13 cellular contexts compared by ENCODE assay signal in genomic region chr4:4284827-4285618, GRCh38. TPM values are rescaled to one million over a fixed set of nuclear protein-coding genes. Genes with fewer than 3 reads are reported as not detected.
A peak's percentile ranks its signal among the peaks of the same experiment; 100 is the strongest.
DNase-seq lines count a peak whose midpoint lies in the region; ATAC-seq, FAIRE-seq and TF ChIP-seq lines count a peak whose summit lies in the region.
"Had no signal": no experiment of that assay in that cellular context is flagged by ENCODE, and none has a peak within 500 bp of the region (broad histone marks: within the 10 kb centered on the region; RNA-seq: fewer than 3 reads in every experiment).

No MANE protein-coding gene starts in this region.

- TF ChIP-seq CTCF in fibroblast of mammary gland (conservative IDR thresholded peaks at IDR 0.05; ENCODE audit: control insufficient read depth, insufficient read depth, low read depth, low read length): no peak
- no peak for TF ChIP-seq CTCF in vagina (IDR thresholded peaks at IDR 0.05)
- TF ChIP-seq CTCF in OCI-LY7 (conservative IDR thresholded peaks at IDR 0.05; ENCODE audit: low read length): no peak

- H3K4me1 ChIP-seq in SJSA1 (replicated peaks) (peaks cover 21% of the 10 kb centered on the region), small intestine (ENCODE audit: control insufficient read depth in 2 of 2, insufficient read depth in 1 of 2, low read depth in 1 of 2, low read length in 1 of 2) (peaks cover 2 to 3% of the 10 kb centered on the region in 2 donors), vagina (peaks cover 16% of the 10 kb centered on the region), OCI-LY7 (ENCODE audit: insufficient read depth, low read length, poor library complexity, severe bottlenecking) (peaks cover 13% of the 10 kb centered on the region)

- WGBS in small intestine, 3 donors: 70 to 81% (median 75%) methylated on average over 11 of the region's 11 CpGs

- H3K27ac ChIP-seq in SJSA1 (peak overlapping the region; percentile 25; the same call in 1 of the 2 replicates), small intestine (ENCODE audit: low read depth in 1 of 2, low read length in 1 of 2) (no peak overlapping the region), vagina (no peak overlapping the region), OCI-LY7 (ENCODE audit: low read depth, low read length, poor library complexity, severe bottlenecking) (no peak overlapping the region)
- H3K27ac ChIP-seq: PC-9 had no signal

- BruUV-seq in OCI-LY7 (replicated peaks; lab: Mats Ljungman, UMichigan): no TSS peak

- H3K27me3 ChIP-seq in SJSA1 (replicated peaks) (no peaks in the 10 kb centered on the region), small intestine (ENCODE audit: control insufficient read depth in 2 of 2, insufficient read depth in 2 of 2, low read length in 2 of 2) (no peaks in the 10 kb centered on the region), vagina (no peaks in the 10 kb centered on the region)

- no peaks in the 10 kb centered on the region for H3K27me3 Mint-ChIP-seq in activated naive CD8-positive, alpha-beta T cell
- no peaks in the 10 kb centered on the region for H3K27me3 Mint-ChIP-seq in activated naive CD8-positive, alpha-beta T cell treated with anti-CD3 and anti-CD28 coated beads, Interleukin-2, amount 50 U/mL, for 24 hours
- H3K27me3 Mint-ChIP-seq: activated B cell treated with CpG ODN at 0.5 μM for 24 hours, IgD-negative memory B cell had no signal

- peak overlapping the region; percentile 25 for H3K27ac Mint-ChIP-seq in activated naive CD8-positive, alpha-beta T cell
- no peak overlapping the region for H3K27ac Mint-ChIP-seq in activated naive CD8-positive, alpha-beta T cell treated with anti-CD3 and anti-CD28 coated beads, Interleukin-2, amount 50 U/mL, for 24 hours
- H3K27ac Mint-ChIP-seq: activated B cell treated with CpG ODN at 0.5 μM for 24 hours, IgD-negative memory B cell had no signal

- POLR2A ChIA-PET in OCI-LY7 (lab: Charles Lee): interaction anchor here (0.9 to 1.0 kb wide), 2 partner anchors 102 to 113 kb away, joined by 3 read pairs; partner anchors contain the start of gene NSG1

- peaks cover 36% of the 10 kb centered on the region for H3K79me2 ChIP-seq in OCI-LY7 (ENCODE audit: insufficient read depth, low read depth, low read length)

- no peak for DNase-seq in activated naive CD8-positive, alpha-beta T cell treated with anti-CD3 and anti-CD28 coated beads, Interleukin-2, amount 50 U/mL, for 24 hours
- peak in 1 of 2 experiments; percentile 51 for DNase-seq in SJSA1 (ENCODE audit: low read depth in 1 of 2, low spot score in 2 of 2)
- DNase-seq in fibroblast of mammary gland (ENCODE audit: low read depth): peak; percentile 68
- peak; percentile 71 for DNase-seq in small intestine
- DNase-seq in vagina (ENCODE audit: extremely low spot score in 2 of 2): no peak
- no peak for DNase-seq in OCI-LY7 (ENCODE audit: low spot score)
- DNase-seq: activated B cell treated with CpG ODN at 0.5 μM for 24 hours, posterior cingulate gyrus had no signal

- no peaks in the 10 kb centered on the region; the same call in 1 of the 2 replicates for H3K9me3 ChIP-seq in SJSA1 (replicated peaks)
- no peaks in the 10 kb centered on the region for H3K9me3 ChIP-seq in small intestine (ENCODE audit: control insufficient read depth, low read depth)
- no peaks in the 10 kb centered on the region for H3K9me3 ChIP-seq in vagina
- H3K9me3 ChIP-seq in OCI-LY7 (ENCODE audit: low read length): no peaks in the 10 kb centered on the region

- no peak overlapping the region for H3K4me3 Mint-ChIP-seq in activated naive CD8-positive, alpha-beta T cell
- no peak overlapping the region for H3K4me3 Mint-ChIP-seq in activated naive CD8-positive, alpha-beta T cell treated with anti-CD3 and anti-CD28 coated beads, Interleukin-2, amount 50 U/mL, for 24 hours
- H3K4me3 Mint-ChIP-seq: activated B cell treated with CpG ODN at 0.5 μM for 24 hours had no signal

- no peak overlapping the region for H3K4me3 ChIP-seq in SJSA1
- H3K4me3 ChIP-seq in fibroblast of mammary gland (ENCODE audit: control insufficient read depth, low read depth, low read length): no peak overlapping the region
- no peak overlapping the region for H3K4me3 ChIP-seq in small intestine (ENCODE audit: low read depth in 1 of 2, low read length in 2 of 2)
- H3K4me3 ChIP-seq in vagina: no peak overlapping the region
- H3K4me3 ChIP-seq in OCI-LY7 (ENCODE audit: low read depth, low read length, poor library complexity, severe bottlenecking): no peak overlapping the region
- H3K4me3 ChIP-seq: PC-9 had no signal

- intact Hi-C loops in vagina (cut with DNase I): no loop called here
- intact Hi-C loops in OCI-LY7 (cut with micrococcal nuclease; ENCODE audit: unreplicated experiment): no loop called here

- peaks cover 30% of the 10 kb centered on the region for H3K4me1 Mint-ChIP-seq in activated naive CD8-positive, alpha-beta T cell (ENCODE audit: low read depth)
- peaks cover 36% of the 10 kb centered on the region for H3K4me1 Mint-ChIP-seq in activated naive CD8-positive, alpha-beta T cell treated with anti-CD3 and anti-CD28 coated beads, Interleukin-2, amount 50 U/mL, for 24 hours

- no peaks in the 10 kb centered on the region for H3K9me3 Mint-ChIP-seq in activated naive CD8-positive, alpha-beta T cell (ENCODE audit: low read depth)
- H3K9me3 Mint-ChIP-seq in activated naive CD8-positive, alpha-beta T cell treated with anti-CD3 and anti-CD28 coated beads, Interleukin-2, amount 50 U/mL, for 24 hours: no peaks in the 10 kb centered on the region
- H3K9me3 Mint-ChIP-seq: activated B cell treated with CpG ODN at 0.5 μM for 24 hours, IgD-negative memory B cell had no signal

- no peak for TF ChIP-seq POLR2A in vagina (IDR thresholded peaks at IDR 0.05)

- H3K36me3 ChIP-seq in SJSA1 (peaks cover 81% of the 10 kb centered on the region), small intestine (ENCODE audit: control insufficient read depth in 2 of 2, insufficient read depth in 2 of 2, low read length in 2 of 2) (peaks cover 2 to 6% of the 10 kb centered on the region in 2 donors), vagina (peaks cover 0 to 30% of the 10 kb centered on the region in 2 donors), OCI-LY7 (ENCODE audit: insufficient read depth, low read length) (peaks cover 75% of the 10 kb centered on the region)

- peaks cover 8% of the 10 kb centered on the region for H3K36me3 Mint-ChIP-seq in activated naive CD8-positive, alpha-beta T cell
- peaks cover 54% of the 10 kb centered on the region for H3K36me3 Mint-ChIP-seq in activated naive CD8-positive, alpha-beta T cell treated with anti-CD3 and anti-CD28 coated beads, Interleukin-2, amount 50 U/mL, for 24 hours (ENCODE audit: low read depth)

- no peak for ATAC-seq in activated naive CD8-positive, alpha-beta T cell treated with anti-CD3 and anti-CD28 coated beads, Interleukin-2, amount 50 U/mL, for 24 hours
- no peak for ATAC-seq in HG02610 (IDR thresholded peaks at IDR 0.05; ENCODE audit: unreplicated experiment)

- CTCF ChIA-PET in OCI-LY7 (lab: Charles Lee; ENCODE audit: unreplicated experiment): no interaction called here

- H2AFZ ChIP-seq in OCI-LY7 (ENCODE audit: low read length): no peak overlapping the region
- H2AFZ ChIP-seq: PC-9 had no signal

- no peak for FAIRE-seq in small intestine (lab: Jason Lieb, UNC)
- FAIRE-seq: colon had no signal

- H3K4me2 ChIP-seq in OCI-LY7 (ENCODE audit: low read length): no peak overlapping the region
- H3K4me2 ChIP-seq: PC-9 had no signal

- H3K9me2 ChIP-seq in OCI-LY7 (ENCODE audit: insufficient read depth, low read length): no peaks in the 10 kb centered on the region

- H4K20me1 ChIP-seq in OCI-LY7 (ENCODE audit: insufficient read depth, low read length): no peaks in the 10 kb centered on the region

RNA-seq across cellular contexts. Expression of gene LYAR, which starts 4.9 kb away (rescaled TPM):
- 47.1 and 56.2 TPM in 2 replicates for total RNA-seq in SJSA1 (2014; rRNA removed; shearing (Covaris generic))
- 10 to 100 TPM in 1 of 3 donors, 1 to 10 TPM in 2; 4.5 to 19.7 (median 7.6) TPM for polyA plus RNA-seq in small intestine
- total RNA-seq in vagina (6.4 TPM), OCI-LY7 (2022) (55.0 and 58.5 TPM in 2 replicates)
- total RNA-seq in OCI-LY7 (2014; rRNA removed; shearing (Covaris generic)): 58.8 and 86.8 TPM in 2 replicates

RNA-seq across cellular contexts. Expression of gene ZBTB49, which starts 5.0 kb away (rescaled TPM):
- 4.7 and 16.8 TPM in 2 replicates for total RNA-seq in SJSA1 (2014; rRNA removed; shearing (Covaris generic))
- polyA plus RNA-seq in small intestine: 1 to 10 TPM; 1.8 to 2.7 (median 2.4) TPM
- total RNA-seq in vagina (5.4 TPM), OCI-LY7 (2022) (8.7 and 12.8 TPM in 2 replicates)
- total RNA-seq in OCI-LY7 (2014; rRNA removed; shearing (Covaris generic)): 6.5 and 9.9 TPM in 2 replicates

RNA-seq across cellular contexts. Expression of gene TMEM128, which starts 37.0 kb away (rescaled TPM):
- 50.8 and 60.2 TPM in 2 replicates for total RNA-seq in SJSA1 (2014; rRNA removed; shearing (Covaris generic))
- 10 to 100 TPM; 15.7 to 24.0 (median 21.6) TPM for polyA plus RNA-seq in small intestine
- total RNA-seq in vagina (15.2 TPM), OCI-LY7 (2022) (17.8 and 20.6 TPM in 2 replicates)
- total RNA-seq in OCI-LY7 (2014; rRNA removed; shearing (Covaris generic)): 11.2 and 13.9 TPM in 2 replicates

RNA-seq across cellular contexts. Expression of gene OTOP1, which starts 58.3 kb away (rescaled TPM):
- not detected in 2 replicates for total RNA-seq in SJSA1 (2014; rRNA removed; shearing (Covaris generic))
- not detected for polyA plus RNA-seq in small intestine
- total RNA-seq in vagina (not detected), OCI-LY7 (2022) (not detected in 2 replicates)
- total RNA-seq in OCI-LY7 (2014; rRNA removed; shearing (Covaris generic)): not detected in 2 replicates
- total RNA-seq: activated B cell treated with CpG ODN at 0.5 μM for 24 hours, PC-9 had no signal
- polyA plus RNA-seq: IgD-negative memory B cell had no signal

Comparison
In these comparisons a context has a peak if more than half of its experiments do, and no peak if none do; other contexts are left out.
1. DNase-seq: peak in fibroblast of mammary gland (single experiment) and small intestine (single experiment); none in activated naive CD8-positive, alpha-beta T cell treated with anti-CD3 and anti-CD28 coated beads, Interleukin-2, amount 50 U/mL, for 24 hours (single experiment), vagina (0 of 2) and OCI-LY7 (single experiment).